In the genomic region with DNA sequence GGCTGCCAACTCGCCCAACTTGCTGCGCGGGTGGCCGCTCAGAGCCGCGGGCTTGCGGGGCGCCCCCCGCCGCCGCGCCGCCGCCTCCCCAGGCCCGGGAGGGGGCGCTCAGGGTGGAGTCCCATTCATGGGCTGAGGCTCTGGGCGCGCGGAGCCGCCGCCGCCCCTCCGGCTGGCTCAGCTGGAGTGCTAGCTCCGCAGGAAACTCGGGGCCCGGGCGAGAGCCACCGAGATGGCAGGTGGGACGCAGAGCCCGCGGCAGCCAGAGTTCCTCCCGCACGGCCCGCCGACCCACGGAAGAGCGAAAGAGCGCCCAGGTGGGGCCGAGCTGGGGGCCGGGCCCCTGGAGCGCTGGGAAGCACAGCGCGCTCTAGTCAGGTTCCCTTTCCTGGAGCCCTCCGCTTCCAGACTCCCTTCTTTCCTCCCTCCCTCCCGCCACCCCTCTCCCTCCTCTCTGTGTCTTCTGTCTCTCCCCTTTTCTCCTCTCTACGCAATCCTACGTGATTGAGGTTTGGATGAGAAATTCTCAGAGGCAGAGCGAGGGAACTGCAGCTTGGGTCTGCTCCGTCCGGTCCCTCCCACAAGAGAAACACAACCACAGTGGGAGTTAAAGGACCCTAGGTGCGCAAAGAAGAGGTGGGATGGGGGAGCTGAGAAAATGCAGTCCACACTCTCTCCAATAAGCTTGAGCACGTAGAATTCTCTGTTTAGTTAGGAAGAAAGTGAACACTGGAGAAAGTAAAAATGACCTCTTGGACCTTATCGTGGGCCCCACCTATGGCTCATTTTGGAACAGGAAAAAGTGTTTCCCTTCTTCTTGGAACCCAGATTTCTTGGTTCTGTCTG, we compare ENCODE assay signal across 1 cellular context.
TF ChIP-seq lines count a peak whose summit lies in the region.

No MANE protein-coding gene starts in this region.

TF ChIP-seq in neural cell, 6 proteins besides CTCF, POLR2A, EP300 and RAD21 (continued from another document):
- TF ChIP-seq EZH2 (IDR thresholded peaks at IDR 0.05; ENCODE audit: borderline replicate concordance, insufficient read depth, low read length, poor library complexity, severe bottlenecking) (no peak), TAF1 (IDR thresholded peaks at IDR 0.05; ENCODE audit: low read depth) (no peak)
